In genomic region chr19:10713317-10713716, GRCh38 we compare ENCODE assay signal across 23 cellular contexts. TPM values are rescaled to one million over a fixed set of nuclear protein-coding genes. Genes with fewer than 3 reads are reported as not detected.
A peak's percentile ranks its signal among the peaks of the same experiment; 100 is the strongest.
DNase-seq lines count a peak whose midpoint lies in the region; ATAC-seq and TF ChIP-seq lines count a peak whose summit lies in the region.
"Had no signal": no experiment of that assay in that cellular context is flagged by ENCODE, and none has a peak within 500 bp of the region (broad histone marks: within the 10 kb centered on the region; RNA-seq: fewer than 3 reads in every experiment).

No MANE protein-coding gene starts in this region.

- H3K9ac ChIP-seq in colonic mucosa (ENCODE audit: low read depth in 2 of 2, low read length in 2 of 2), result peak overlapping the region; percentile 72 to 89

- H3K27me3 ChIP-seq in colonic mucosa (no peaks in the 10 kb centered on the region), osteoblast (ENCODE audit: insufficient read depth, low read length) (no peaks in the 10 kb centered on the region)
- H3K27me3 ChIP-seq: adrenal gland, breast epithelium, left lung, upper lobe of right lung had no signal

- H3K79me2 ChIP-seq in osteoblast (ENCODE audit: insufficient read depth, low read length), result peaks cover 4% of the 10 kb centered on the region

- H3K27ac ChIP-seq in KOPT-K1 (ENCODE audit: low read depth, low read length, poor library complexity, severe bottlenecking), result peak overlapping the region; percentile 41
- peak overlapping the region; percentile 73 for H3K27ac ChIP-seq in colonic mucosa
- H3K27ac ChIP-seq in osteoblast (ENCODE audit: low read depth, low read length), result no peak overlapping the region
- H3K27ac ChIP-seq: 22Rv1, breast epithelium, coronary artery, left lung, upper lobe of right lung had no signal

- DNase-seq in NCI-H1417 (lab: John Stamatoyannopoulos, UW) (peak in 2 of 3 experiments; percentile 47 to 64), NCI-H1417 treated with DMSO at 0.1 percent for 48 hours (lab: John Stamatoyannopoulos, UW) (no peak), colonic mucosa (peak; percentile 85), osteoblast (ENCODE audit: insufficient read length, low spot score, missing footprints) (peak; percentile 26), SK-N-DZ (ENCODE audit: low spot score) (no peak)
- DNase-seq: Calu3; left lung; midbrain; NCI-H187; NCI-H524; stimulated activated CD4-positive, alpha-beta T cell treated with anti-CD3 and anti-CD28 coated beads, Interleukin-4, amount 100 ng/mL, for 1 hour; T1000; upper lobe of right lung had no signal

- H3K9me3 ChIP-seq in KOPT-K1 (ENCODE audit: insufficient read depth, low read length, poor library complexity, severe bottlenecking), result no peaks in the 10 kb centered on the region
- no peaks in the 10 kb centered on the region for H3K9me3 ChIP-seq in colonic mucosa
- H3K9me3 ChIP-seq in osteoblast (ENCODE audit: low read depth, low read length), result no peaks in the 10 kb centered on the region
- H3K9me3 ChIP-seq: adrenal gland, breast epithelium, left lung, upper lobe of right lung had no signal

- TF ChIP-seq CTCF in colonic mucosa (IDR thresholded peaks at IDR 0.05) (no peak), osteoblast (IDR thresholded peaks at IDR 0.05; ENCODE audit: extremely low read depth, low read depth, low read length) (no peak)

- H4K20me1 ChIP-seq in osteoblast (ENCODE audit: insufficient read depth, low read length), result no peaks in the 10 kb centered on the region

- no peak overlapping the region for H2AFZ ChIP-seq in osteoblast (ENCODE audit: low read length)

- no peak overlapping the region for H3K4me2 ChIP-seq in osteoblast (ENCODE audit: insufficient read depth, low read length)
- H3K4me2 ChIP-seq: smooth muscle cell had no signal

- H3K4me1 ChIP-seq in colonic mucosa (no peaks in the 10 kb centered on the region), osteoblast (ENCODE audit: insufficient read depth, low read length) (no peaks in the 10 kb centered on the region)
- H3K4me1 ChIP-seq: breast epithelium, upper lobe of right lung had no signal

- intact Hi-C loops in colonic mucosa (cut with DNase I), result loop anchor here (2.0 kb wide), 1 partner anchor 151 kb away; no protein-coding TSS in a partner anchor

- peak overlapping the region; percentile 20 for H3K4me3 ChIP-seq in colonic mucosa
- no peak overlapping the region for H3K4me3 ChIP-seq in osteoblast (ENCODE audit: insufficient read depth, low read length)
- H3K4me3 ChIP-seq: adrenal gland, breast epithelium, coronary artery, left lung, smooth muscle cell, upper lobe of right lung had no signal

- no peak for ATAC-seq in GM19467 (IDR thresholded peaks at IDR 0.05; ENCODE audit: unreplicated experiment)
- no peak for ATAC-seq in HG03139 (IDR thresholded peaks at IDR 0.05; ENCODE audit: unreplicated experiment)
- ATAC-seq: activated CD4-positive, CD25-positive, alpha-beta regulatory T cell treated with anti-CD3 and anti-CD28 coated beads, Interleukin-2, amount 50 U/mL, for 24 hours; left lung; stimulated activated naive CD8-positive, alpha-beta T cell treated with anti-CD3 and anti-CD28 coated beads, Interleukin-15, amount 100 ng/mL, for 72 hours; upper lobe of right lung had no signal

- H3K36me3 ChIP-seq in KOPT-K1 (ENCODE audit: insufficient read depth, low read length) (peaks cover 32% of the 10 kb centered on the region; the same call in 1 of the 2 replicates), colonic mucosa (no peaks in the 10 kb centered on the region), osteoblast (ENCODE audit: insufficient read depth, low read length) (peaks cover 19% of the 10 kb centered on the region)
- H3K36me3 ChIP-seq: breast epithelium, upper lobe of right lung had no signal

RNA-seq across cellular contexts. Expression of gene DNM2, which starts 4.6 kb away (rescaled TPM):
- total RNA-seq in colonic mucosa (100 to 1,000 TPM; 450 to 461 TPM), osteoblast (89.6 and 102 TPM in 2 replicates)
- 40.0 and 44.8 TPM in 2 replicates for polyA plus RNA-seq in SK-N-DZ (2014; cell fraction: cytosol; rRNA removed)
- 59.9 and 69.1 TPM in 2 replicates for polyA plus RNA-seq in SK-N-DZ (2014; cell fraction: nucleus; rRNA removed)

RNA-seq across cellular contexts. Expression of gene QTRT1, which starts 12.1 kb away (rescaled TPM):
- total RNA-seq in colonic mucosa (10 to 100 TPM; 74.9 to 94.1 TPM), osteoblast (34.0 and 36.5 TPM in 2 replicates)
- 70.4 and 76.1 TPM in 2 replicates for polyA plus RNA-seq in SK-N-DZ (2014; cell fraction: cytosol; rRNA removed)
- polyA plus RNA-seq in SK-N-DZ (2014; cell fraction: nucleus; rRNA removed), result 258 and 376 TPM in 2 replicates

RNA-seq across cellular contexts. Expression of gene ILF3, which starts 59.2 kb away (rescaled TPM):
- total RNA-seq in colonic mucosa (100 to 1,000 TPM; 143 to 271 TPM), osteoblast (105 and 107 TPM in 2 replicates)
- 290 and 335 TPM in 2 replicates for polyA plus RNA-seq in SK-N-DZ (2014; cell fraction: cytosol; rRNA removed)
- 824 and 883 TPM in 2 replicates for polyA plus RNA-seq in SK-N-DZ (2014; cell fraction: nucleus; rRNA removed)

Comparison
In these comparisons a context has a peak if more than half of its experiments do, and no peak if none do; other contexts are left out.
1. DNase-seq: peak in NCI-H1417 (2 of 3), colonic mucosa (single experiment) and osteoblast (single experiment); none in NCI-H1417 treated with DMSO at 0.1 percent for 48 hours (single experiment) and SK-N-DZ (single experiment).